Comparison of ENCODE assay signal across 9 cellular contexts in genomic region chr4:108029731-108030130, GRCh38. TPM values are rescaled to one million over a fixed set of nuclear protein-coding genes. Genes with fewer than 3 reads are reported as not detected.
A peak's percentile ranks its signal among the peaks of the same experiment; 100 is the strongest.
DNase-seq lines count a peak whose midpoint lies in the region; ATAC-seq and TF ChIP-seq lines count a peak whose summit lies in the region.
"Had no signal": no experiment of that assay in that cellular context is flagged by ENCODE, and none has a peak within 500 bp of the region (broad histone marks: within the 10 kb centered on the region; RNA-seq: fewer than 3 reads in every experiment).

No MANE protein-coding gene starts in this region.

- H3K9me3 Mint-ChIP-seq in activated naive CD8-positive, alpha-beta T cell treated with anti-CD3 and anti-CD28 coated beads, Interleukin-2, amount 10 ng/mL, durations not matched to agents 7 days and 5 days = no peaks in the 10 kb centered on the region
- H3K9me3 Mint-ChIP-seq in nephron progenitor cell = no peaks in the 10 kb centered on the region
- H3K9me3 Mint-ChIP-seq: memory B cell had no signal

- 88% methylated on average over 3 of the region's 5 CpGs; no CpG with 5 or more reads in 1 of the 2 experiments for WGBS in IMR-90 (ENCODE audit: extremely low coverage in 2 of 2, insufficient read length in 1 of 2), 2 experiments

- no peaks in the 10 kb centered on the region for H3K79me1 ChIP-seq in IMR-90 (ENCODE audit: low read depth in 1 of 2, low read length in 2 of 2)

- H3K56ac ChIP-seq in IMR-90 (ENCODE audit: extremely low read depth, insufficient read depth, low read length) = no peak overlapping the region

- CTCF ChIA-PET in IMR-90 (lab: Yijun Ruan, JAX) = interaction anchor here (0.7 to 3.3 kb wide), 11 partner anchors 10 to 544 kb away, joined by 3 to 16 read pairs (median 4); no protein-coding TSS in a partner anchor

- H4K8ac ChIP-seq in IMR-90 (ENCODE audit: low read depth in 2 of 2, low read length in 2 of 2) = no peak overlapping the region

- H3K14ac ChIP-seq in IMR-90 (replicated peaks; ENCODE audit: low read depth, low read length) = no peak overlapping the region

- H3K4me1 Mint-ChIP-seq in activated naive CD8-positive, alpha-beta T cell treated with anti-CD3 and anti-CD28 coated beads, Interleukin-2, amount 10 ng/mL, durations not matched to agents 7 days and 5 days = peaks cover 52% of the 10 kb centered on the region
- peaks cover 51% of the 10 kb centered on the region for H3K4me1 Mint-ChIP-seq in nephron progenitor cell
- H3K4me1 Mint-ChIP-seq: memory B cell had no signal

- POLR2A ChIA-PET in IMR-90 (lab: Charles Lee; ENCODE audit: unreplicated experiment) = interaction anchor here (0.6 kb wide), 1 partner anchor 596 kb away, joined by 4 read pairs; no protein-coding TSS in a partner anchor
- POLR2A ChIA-PET in activated naive CD8-positive, alpha-beta T cell treated with anti-CD3 and anti-CD28 coated beads, Interleukin-2, amount 10 ng/mL, durations not matched to agents 7 days and 5 days (lab: Charles Lee) = interaction anchor here (0.9 to 3.3 kb wide), 21 partner anchors 14 to 590 kb away, joined by 3 to 15 read pairs (median 5); partner anchors contain the start of genes LEF1 and RPL34

- no peak overlapping the region for H3K4ac ChIP-seq in IMR-90 (ENCODE audit: low read depth, low read length)

- no peak for TF ChIP-seq POLR2A in IMR-90 (IDR thresholded peaks at IDR 0.05; ENCODE audit: low read depth, low read length)

- no peak overlapping the region for H3K9ac ChIP-seq in IMR-90 (ENCODE audit: low read depth, low read length)

- peaks cover 36% of the 10 kb centered on the region for H3K36me3 Mint-ChIP-seq in activated naive CD8-positive, alpha-beta T cell treated with anti-CD3 and anti-CD28 coated beads, Interleukin-2, amount 10 ng/mL, durations not matched to agents 7 days and 5 days
- H3K36me3 Mint-ChIP-seq in nephron progenitor cell (ENCODE audit: low read depth) = peaks cover 59% of the 10 kb centered on the region

- H2BK15ac ChIP-seq in IMR-90 (ENCODE audit: low read depth, low read length) = no peak overlapping the region

- H2BK5ac ChIP-seq in IMR-90 (ENCODE audit: low read depth, low read length, poor library complexity, severe bottlenecking) = no peak overlapping the region

- TF ChIP-seq RAD21 in IMR-90 (IDR thresholded peaks at IDR 0.05; ENCODE audit: low read length) = no peak

- no peak overlapping the region for H3K4me3 ChIP-seq in IMR-90 (ENCODE audit: insufficient read depth, low read depth, low read length)
- H3K4me3 ChIP-seq: MG63 had no signal

- peaks cover 3% of the 10 kb centered on the region; the same call in 1 of the 2 replicates for H3K4me1 ChIP-seq in IMR-90 (ENCODE audit: control insufficient read depth, insufficient read depth, low read length)

- no peak overlapping the region for H2BK120ac ChIP-seq in IMR-90 (ENCODE audit: low read depth, low read length)

- H4K20me1 ChIP-seq in IMR-90 (ENCODE audit: insufficient read depth, low read length) = no peaks in the 10 kb centered on the region

- H2AK9ac ChIP-seq in IMR-90 (replicated peaks; ENCODE audit: low read depth, low read length, poor library complexity) = no peak overlapping the region

- H3K9me3 ChIP-seq in IMR-90 (ENCODE audit: control insufficient read depth, insufficient read depth, low read length) = 0 out of 2 replicates have a peak, but pooled peaks cover 2% of the 10 kb centered on the region
- H3K9me3 ChIP-seq: MG63 had no signal

- H3K27ac ChIP-seq in IMR-90 (ENCODE audit: insufficient read depth, low read length) = no peak overlapping the region

- H3K4me2 ChIP-seq in IMR-90 (ENCODE audit: low read depth, low read length) = no peak overlapping the region

- peak; percentile 71 for ATAC-seq in IMR-90 (ENCODE audit: low read depth)
- ATAC-seq in activated naive CD8-positive, alpha-beta T cell treated with anti-CD3 and anti-CD28 coated beads, Interleukin-2, amount 10 ng/mL, durations not matched to agents 7 days and 5 days (ENCODE audit: low read depth) = peak; percentile 49

- intact Hi-C loops in IMR-90 (cut with micrococcal nuclease) = loop anchor here (1.0 kb wide), 3 partner anchors 464 to 543 kb away; no protein-coding TSS in a partner anchor

- H2BK20ac ChIP-seq in IMR-90 (ENCODE audit: low read depth, low read length) = no peak overlapping the region

- H3K27me3 ChIP-seq in IMR-90 (ENCODE audit: control insufficient read depth, insufficient read depth, low read length) = no peaks in the 10 kb centered on the region
- H3K27me3 ChIP-seq: MG63 had no signal

- no TSS peak for BruUV-seq in IMR-90 (replicated peaks; lab: Mats Ljungman, UMichigan)

- peak; percentile 31 for DNase-seq in GM03348 (ENCODE audit: low spot score)
- peak; percentile 59 for DNase-seq in IMR-90
- DNase-seq in activated naive CD8-positive, alpha-beta T cell treated with anti-CD3 and anti-CD28 coated beads, Interleukin-2, amount 10 ng/mL, durations not matched to agents 7 days and 5 days = no peak
- DNase-seq in nephron progenitor cell = no peak
- no peak for DNase-seq in GM20000 (ENCODE audit: low spot score)
- no peak for DNase-seq in stimulated activated naive CD4-positive, alpha-beta T cell treated with Interleukin-2 at 50 U/mL for 16 hours (lab: John Stamatoyannopoulos, UW)
- DNase-seq in HK-2 (ENCODE audit: unreplicated experiment) = no peak
- DNase-seq: MG63 had no signal

- H3K9me1 ChIP-seq in IMR-90 (ENCODE audit: insufficient read depth, low read length) = no peaks in the 10 kb centered on the region

- H3K18ac ChIP-seq in IMR-90 (ENCODE audit: low read depth, low read length) = no peak overlapping the region

- TF ChIP-seq CTCF in IMR-90 (conservative IDR thresholded peaks at IDR 0.05; ENCODE audit: low read depth, low read length) (no peak), nephron progenitor cell (IDR thresholded peaks at IDR 0.05) (no peak), GM20000 (IDR thresholded peaks at IDR 0.05; ENCODE audit: extremely low read depth, missing control alignments) (no peak)

- no peak overlapping the region for H4K91ac ChIP-seq in IMR-90 (ENCODE audit: insufficient read depth, low read depth, low read length)

- peaks cover 6% of the 10 kb centered on the region for H3K36me3 ChIP-seq in IMR-90 (ENCODE audit: control insufficient read depth, insufficient read depth, low read length)
- H3K36me3 ChIP-seq: MG63 had no signal

- no peak overlapping the region for H3K23ac ChIP-seq in IMR-90 (ENCODE audit: low read depth, low read length)

- peak overlapping the region; percentile 91 for H3K27ac Mint-ChIP-seq in activated naive CD8-positive, alpha-beta T cell treated with anti-CD3 and anti-CD28 coated beads, Interleukin-2, amount 10 ng/mL, durations not matched to agents 7 days and 5 days
- H3K27ac Mint-ChIP-seq in nephron progenitor cell = peak overlapping the region; percentile 23
- H3K27ac Mint-ChIP-seq: memory B cell had no signal

- in situ Hi-C loops in IMR-90 (cut with MboI; ENCODE audit: low sequenced_read_pairs) = no loop called here

- H4K5ac ChIP-seq in IMR-90 (ENCODE audit: low read depth, low read length) = no peak overlapping the region

- H2AFZ ChIP-seq in IMR-90 (replicated peaks; ENCODE audit: low read length, poor library complexity) = peak overlapping the region; percentile 76

- peak overlapping the region; percentile 87 for H3K4me3 Mint-ChIP-seq in activated naive CD8-positive, alpha-beta T cell treated with anti-CD3 and anti-CD28 coated beads, Interleukin-2, amount 10 ng/mL, durations not matched to agents 7 days and 5 days
- H3K4me3 Mint-ChIP-seq in nephron progenitor cell = no peak overlapping the region
- H3K4me3 Mint-ChIP-seq: memory B cell had no signal

- dilution Hi-C loops in IMR-90 (cut with HindIII; ENCODE audit: low sequenced_read_pairs, unreplicated experiment) = no loop called here

- no peaks in the 10 kb centered on the region for H3K27me3 Mint-ChIP-seq in activated naive CD8-positive, alpha-beta T cell treated with anti-CD3 and anti-CD28 coated beads, Interleukin-2, amount 10 ng/mL, durations not matched to agents 7 days and 5 days
- H3K27me3 Mint-ChIP-seq in nephron progenitor cell (ENCODE audit: low read depth, poor library complexity) = peaks cover 4% of the 10 kb centered on the region
- H3K27me3 Mint-ChIP-seq: memory B cell had no signal

- no peak overlapping the region for H2AK5ac ChIP-seq in IMR-90 (ENCODE audit: low read depth, low read length)

TF ChIP-seq in IMR-90, 13 proteins besides CTCF, POLR2A, EP300 and RAD21 (continues in another document):
- no peak for TF ChIP-seq USF2 (IDR thresholded peaks at IDR 0.05; ENCODE audit: low read depth, low read length)
- TF ChIP-seq RFX5 (IDR thresholded peaks at IDR 0.05; ENCODE audit: low read depth, low read length) = no peak
- no peak for TF ChIP-seq MAFK (IDR thresholded peaks at IDR 0.05; ENCODE audit: low read depth, low read length)
- TF ChIP-seq RCOR1 (IDR thresholded peaks at IDR 0.05; ENCODE audit: insufficient replicate concordance, low read length) = no peak
- no peak for TF ChIP-seq SMC3 (IDR thresholded peaks at IDR 0.05; ENCODE audit: low read depth, low read length)
- TF ChIP-seq CEBPB (IDR thresholded peaks at IDR 0.05; ENCODE audit: low read depth, low read length) = no peak
- TF ChIP-seq BHLHE40 (IDR thresholded peaks at IDR 0.05; ENCODE audit: low read depth, low read length) = no peak
- TF ChIP-seq ELK1 (IDR thresholded peaks at IDR 0.05; ENCODE audit: borderline replicate concordance, low read depth, low read length) = no peak
- no peak for TF ChIP-seq MAZ (IDR thresholded peaks at IDR 0.05; ENCODE audit: borderline replicate concordance, low read depth, low read length)

RNA-seq across cellular contexts. Expression of gene HADH, which starts 40.0 kb away (rescaled TPM):
- total RNA-seq in IMR-90 (2012; rRNA removed) = 6.7 and 6.8 TPM in 2 replicates
- 21.1 and 22.6 TPM in 2 replicates for polyA plus RNA-seq in IMR-90 (2012; rRNA removed)
- 16.1 and 24.5 TPM in 2 replicates for polyA plus RNA-seq in IMR-90 (2012; cell fraction: cytosol; rRNA removed)
- 13.3 and 33.5 TPM in 2 replicates for polyA plus RNA-seq in IMR-90 (2012; cell fraction: nucleus; rRNA removed; ENCODE audit: low replicate concordance)
- total RNA-seq in activated naive CD8-positive, alpha-beta T cell treated with anti-CD3 and anti-CD28 coated beads, Interleukin-2, amount 10 ng/mL, durations not matched to agents 7 days and 5 days = 10 to 100 TPM; 45.3 to 46.6 TPM

Comparison
In these comparisons a context has a peak if more than half of its experiments do, and no peak if none do; other contexts are left out.
1. DNase-seq: peak in GM03348 (single experiment) and IMR-90 (single experiment); none in activated naive CD8-positive, alpha-beta T cell treated with anti-CD3 and anti-CD28 coated beads, Interleukin-2, amount 10 ng/mL, durations not matched to agents 7 days and 5 days (single experiment), nephron progenitor cell (single experiment), GM20000 (single experiment), stimulated activated naive CD4-positive, alpha-beta T cell treated with Interleukin-2 at 50 U/mL for 16 hours (single experiment) and HK-2 (single experiment).